Comparison of ENCODE assay signal across 20 cellular contexts in genomic region chr11:102527701-102528100, GRCh38. TPM values are rescaled to one million over a fixed set of nuclear protein-coding genes. Genes with fewer than 3 reads are reported as not detected.
"Had no signal": no experiment of that assay in that cellular context is flagged by ENCODE, and none has a peak within 500 bp of the region (broad histone marks: within the 10 kb centered on the region; RNA-seq: fewer than 3 reads in every experiment).

No MANE protein-coding gene starts in this region.

- H3K4me3 Mint-ChIP-seq: activated CD4-positive, alpha-beta memory T cell treated with anti-CD3 and anti-CD28 coated beads for 36 hours; activated naive CD8-positive, alpha-beta T cell treated with anti-CD3 and anti-CD28 coated beads for 36 hours; activated T-cell treated with anti-CD3 and anti-CD28 coated beads, Interleukin-2, amount 50 U/mL, for 4 hours; memory B cell; natural killer cell treated with Interleukin-12 subunit alpha and Interleukin-12 subunit beta and Interleukin-15 and Interleukin-18, amount 100 ng/mL, for 72 hours; stimulated activated memory B cell treated with anti-CD40 and anti-IgM and Interleukin-4, amounts not matched to agents 10 μg/mL and 1 μg/mL and 100 μg/mL, for 72 hours had no signal

- H3K9me3 Mint-ChIP-seq: activated CD4-positive, alpha-beta memory T cell treated with anti-CD3 and anti-CD28 coated beads for 36 hours; activated naive CD8-positive, alpha-beta T cell treated with anti-CD3 and anti-CD28 coated beads for 36 hours; activated T-cell treated with anti-CD3 and anti-CD28 coated beads, Interleukin-2, amount 50 U/mL, for 4 hours; memory B cell; natural killer cell treated with Interleukin-12 subunit alpha and Interleukin-12 subunit beta and Interleukin-15 and Interleukin-18, amount 100 ng/mL, for 72 hours; stimulated activated memory B cell treated with anti-CD40 and anti-IgM and Interleukin-4, amounts not matched to agents 10 μg/mL and 1 μg/mL and 100 μg/mL, for 72 hours had no signal

- H3K36me3 Mint-ChIP-seq: activated CD4-positive, alpha-beta memory T cell treated with anti-CD3 and anti-CD28 coated beads for 36 hours; activated naive CD8-positive, alpha-beta T cell treated with anti-CD3 and anti-CD28 coated beads for 36 hours; memory B cell; natural killer cell treated with Interleukin-12 subunit alpha and Interleukin-12 subunit beta and Interleukin-15 and Interleukin-18, amount 100 ng/mL, for 72 hours; stimulated activated memory B cell treated with anti-CD40 and anti-IgM and Interleukin-4, amounts not matched to agents 10 μg/mL and 1 μg/mL and 100 μg/mL, for 72 hours had no signal

- H3K4me3 ChIP-seq: dorsolateral prefrontal cortex, esophagus muscularis mucosa, tibial nerve had no signal

- H3K36me3 ChIP-seq: esophagus muscularis mucosa, tibial nerve had no signal

- H3K27ac Mint-ChIP-seq: activated CD4-positive, alpha-beta memory T cell treated with anti-CD3 and anti-CD28 coated beads for 36 hours; activated naive CD8-positive, alpha-beta T cell treated with anti-CD3 and anti-CD28 coated beads for 36 hours; memory B cell; natural killer cell treated with Interleukin-12 subunit alpha and Interleukin-12 subunit beta and Interleukin-15 and Interleukin-18, amount 100 ng/mL, for 72 hours; stimulated activated memory B cell treated with anti-CD40 and anti-IgM and Interleukin-4, amounts not matched to agents 10 μg/mL and 1 μg/mL and 100 μg/mL, for 72 hours had no signal

- ATAC-seq: activated T-cell treated with anti-CD3 and anti-CD28 coated beads, Interleukin-2, amount 50 U/mL, for 4 hours; left lobe of liver; natural killer cell treated with Interleukin-12 subunit alpha and Interleukin-12 subunit beta and Interleukin-15 and Interleukin-18, amount 100 ng/mL, for 72 hours; right cardiac atrium; stimulated activated memory B cell treated with anti-CD40 and anti-IgM and Interleukin-4, amounts not matched to agents 10 μg/mL and 1 μg/mL and 100 μg/mL, for 72 hours had no signal

- H3K9me3 ChIP-seq: esophagus muscularis mucosa, tibial nerve had no signal

- H3K27ac ChIP-seq: dorsolateral prefrontal cortex, esophagus muscularis mucosa, tibial nerve, VCaP had no signal

- H3K4me1 ChIP-seq: esophagus muscularis mucosa, tibial nerve had no signal

- DNase-seq: activated CD4-positive, alpha-beta memory T cell treated with anti-CD3 and anti-CD28 coated beads for 36 hours; activated gamma-delta T cell treated with Interleukin-2 at 50 U/mL for 16 hours; activated naive CD8-positive, alpha-beta T cell treated with anti-CD3 and anti-CD28 coated beads for 36 hours; activated T-cell treated with anti-CD3 and anti-CD28 coated beads, Interleukin-2, amount 50 U/mL, for 4 hours; anterior cingulate cortex; dorsolateral prefrontal cortex; foreskin melanocyte; head of caudate nucleus; nucleus accumbens; right cardiac atrium had no signal

- H3K27me3 Mint-ChIP-seq: activated CD4-positive, alpha-beta memory T cell treated with anti-CD3 and anti-CD28 coated beads for 36 hours; activated naive CD8-positive, alpha-beta T cell treated with anti-CD3 and anti-CD28 coated beads for 36 hours; stimulated activated memory B cell treated with anti-CD40 and anti-IgM and Interleukin-4, amounts not matched to agents 10 μg/mL and 1 μg/mL and 100 μg/mL, for 72 hours had no signal

- FAIRE-seq: bronchial epithelial cell, endometrium had no signal

- H3K27me3 ChIP-seq: esophagus muscularis mucosa, tibial nerve had no signal

RNA-seq across cellular contexts. Expression of gene MMP7, which starts 2.8 kb away (rescaled TPM):
- total RNA-seq: activated CD4-positive, alpha-beta memory T cell treated with anti-CD3 and anti-CD28 coated beads for 36 hours; activated naive CD8-positive, alpha-beta T cell treated with anti-CD3 and anti-CD28 coated beads for 36 hours; bronchial epithelial cell; esophagus muscularis mucosa; natural killer cell treated with Interleukin-12 subunit alpha and Interleukin-12 subunit beta and Interleukin-15 and Interleukin-18, amount 100 ng/mL, for 72 hours; posterior vena cava; right cardiac atrium; tibial nerve had no signal
- polyA plus RNA-seq: right cardiac atrium had no signal
